ENCODE assay signal across 1 cellular context in the genomic region with DNA sequence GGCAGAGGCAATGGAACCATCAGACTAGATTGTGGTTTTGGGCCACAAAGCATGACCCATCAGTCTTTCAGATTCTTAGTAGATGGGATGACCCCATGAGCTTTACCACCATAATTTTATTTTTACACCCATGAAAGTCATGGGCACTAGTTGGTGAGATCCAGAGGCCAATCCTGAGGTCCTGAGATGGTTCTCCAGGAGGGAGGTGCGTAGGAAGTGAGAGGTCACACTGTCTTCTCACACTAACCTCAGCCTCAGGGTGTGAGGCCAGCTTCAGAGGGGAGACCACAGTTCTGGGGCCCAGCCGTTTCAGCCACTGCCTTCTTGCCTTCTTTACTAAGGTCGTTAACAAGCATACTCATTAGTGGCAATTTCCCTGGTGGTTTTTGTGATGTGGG.
TF ChIP-seq lines count a peak whose summit lies in the region.

No MANE protein-coding gene starts in this region.

TF ChIP-seq in GM12878, 131 proteins besides CTCF, POLR2A, EP300 and RAD21 (continued from another document and continues in another):
- TF ChIP-seq, protein P1, sequence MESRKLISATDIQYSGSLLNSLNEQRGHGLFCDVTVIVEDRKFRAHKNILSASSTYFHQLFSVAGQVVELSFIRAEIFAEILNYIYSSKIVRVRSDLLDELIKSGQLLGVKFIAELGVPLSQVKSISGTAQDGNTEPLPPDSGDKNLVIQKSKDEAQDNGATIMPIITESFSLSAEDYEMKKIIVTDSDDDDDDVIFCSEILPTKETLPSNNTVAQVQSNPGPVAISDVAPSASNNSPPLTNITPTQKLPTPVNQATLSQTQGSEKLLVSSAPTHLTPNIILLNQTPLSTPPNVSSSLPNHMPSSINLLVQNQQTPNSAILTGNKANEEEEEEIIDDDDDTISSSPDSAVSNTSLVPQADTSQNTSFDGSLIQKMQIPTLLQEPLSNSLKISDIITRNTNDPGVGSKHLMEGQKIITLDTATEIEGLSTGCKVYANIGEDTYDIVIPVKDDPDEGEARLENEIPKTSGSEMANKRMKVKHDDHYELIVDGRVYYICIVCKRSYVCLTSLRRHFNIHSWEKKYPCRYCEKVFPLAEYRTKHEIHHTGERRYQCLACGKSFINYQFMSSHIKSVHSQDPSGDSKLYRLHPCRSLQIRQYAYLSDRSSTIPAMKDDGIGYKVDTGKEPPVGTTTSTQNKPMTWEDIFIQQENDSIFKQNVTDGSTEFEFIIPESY (IDR thresholded peaks at IDR 0.05): no peak
- no peak for TF ChIP-seq ASH2L (IDR thresholded peaks at IDR 0.05; ENCODE audit: borderline replicate concordance, low read depth)
- peak; percentile 88 for TF ChIP-seq CHD2 (IDR thresholded peaks at IDR 0.05; ENCODE audit: borderline replicate concordance, low read depth, low read length)
- TF ChIP-seq NFYA (IDR thresholded peaks at IDR 0.05; ENCODE audit: borderline replicate concordance, low read depth, low read length): no peak
- no peak for TF ChIP-seq ZBED1 (IDR thresholded peaks at IDR 0.05; ENCODE audit: borderline replicate concordance)
- no peak for TF ChIP-seq ZNF622 (IDR thresholded peaks at IDR 0.05)
- TF ChIP-seq E4F1 (IDR thresholded peaks at IDR 0.05; ENCODE audit: borderline replicate concordance, partially characterized antibody): no peak
- TF ChIP-seq SMARCA5 (IDR thresholded peaks at IDR 0.05): peak; percentile 26
- peak; percentile 100 for TF ChIP-seq MTA2 (IDR thresholded peaks at IDR 0.05; ENCODE audit: low read depth)
- TF ChIP-seq PBX3 (IDR thresholded peaks at IDR 0.05; ENCODE audit: insufficient replicate concordance, low read depth, low read length): peak; percentile 3
- TF ChIP-seq ELK1 (IDR thresholded peaks at IDR 0.05; ENCODE audit: low read depth, low read length): no peak; the same call in 1 of the 2 replicates
- no peak for TF ChIP-seq SREBF1 (IDR thresholded peaks at IDR 0.05; ENCODE audit: low read length)
- TF ChIP-seq, protein P2, sequence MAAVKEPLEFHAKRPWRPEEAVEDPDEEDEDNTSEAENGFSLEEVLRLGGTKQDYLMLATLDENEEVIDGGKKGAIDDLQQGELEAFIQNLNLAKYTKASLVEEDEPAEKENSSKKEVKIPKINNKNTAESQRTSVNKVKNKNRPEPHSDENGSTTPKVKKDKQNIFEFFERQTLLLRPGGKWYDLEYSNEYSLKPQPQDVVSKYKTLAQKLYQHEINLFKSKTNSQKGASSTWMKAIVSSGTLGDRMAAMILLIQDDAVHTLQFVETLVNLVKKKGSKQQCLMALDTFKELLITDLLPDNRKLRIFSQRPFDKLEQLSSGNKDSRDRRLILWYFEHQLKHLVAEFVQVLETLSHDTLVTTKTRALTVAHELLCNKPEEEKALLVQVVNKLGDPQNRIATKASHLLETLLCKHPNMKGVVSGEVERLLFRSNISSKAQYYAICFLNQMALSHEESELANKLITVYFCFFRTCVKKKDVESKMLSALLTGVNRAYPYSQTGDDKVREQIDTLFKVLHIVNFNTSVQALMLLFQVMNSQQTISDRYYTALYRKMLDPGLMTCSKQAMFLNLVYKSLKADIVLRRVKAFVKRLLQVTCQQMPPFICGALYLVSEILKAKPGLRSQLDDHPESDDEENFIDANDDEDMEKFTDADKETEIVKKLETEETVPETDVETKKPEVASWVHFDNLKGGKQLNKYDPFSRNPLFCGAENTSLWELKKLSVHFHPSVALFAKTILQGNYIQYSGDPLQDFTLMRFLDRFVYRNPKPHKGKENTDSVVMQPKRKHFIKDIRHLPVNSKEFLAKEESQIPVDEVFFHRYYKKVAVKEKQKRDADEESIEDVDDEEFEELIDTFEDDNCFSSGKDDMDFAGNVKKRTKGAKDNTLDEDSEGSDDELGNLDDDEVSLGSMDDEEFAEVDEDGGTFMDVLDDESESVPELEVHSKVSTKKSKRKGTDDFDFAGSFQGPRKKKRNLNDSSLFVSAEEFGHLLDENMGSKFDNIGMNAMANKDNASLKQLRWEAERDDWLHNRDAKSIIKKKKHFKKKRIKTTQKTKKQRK (IDR thresholded peaks at IDR 0.05; ENCODE audit: low read depth, low read length): no peak
- TF ChIP-seq HDAC6 (IDR thresholded peaks at IDR 0.05; ENCODE audit: unreplicated experiment): no peak
- TF ChIP-seq ZNF592 (IDR thresholded peaks at IDR 0.05): no peak
- TF ChIP-seq BACH1 (IDR thresholded peaks at IDR 0.05; ENCODE audit: borderline replicate concordance): peak; percentile 91
- TF ChIP-seq, protein P3, sequence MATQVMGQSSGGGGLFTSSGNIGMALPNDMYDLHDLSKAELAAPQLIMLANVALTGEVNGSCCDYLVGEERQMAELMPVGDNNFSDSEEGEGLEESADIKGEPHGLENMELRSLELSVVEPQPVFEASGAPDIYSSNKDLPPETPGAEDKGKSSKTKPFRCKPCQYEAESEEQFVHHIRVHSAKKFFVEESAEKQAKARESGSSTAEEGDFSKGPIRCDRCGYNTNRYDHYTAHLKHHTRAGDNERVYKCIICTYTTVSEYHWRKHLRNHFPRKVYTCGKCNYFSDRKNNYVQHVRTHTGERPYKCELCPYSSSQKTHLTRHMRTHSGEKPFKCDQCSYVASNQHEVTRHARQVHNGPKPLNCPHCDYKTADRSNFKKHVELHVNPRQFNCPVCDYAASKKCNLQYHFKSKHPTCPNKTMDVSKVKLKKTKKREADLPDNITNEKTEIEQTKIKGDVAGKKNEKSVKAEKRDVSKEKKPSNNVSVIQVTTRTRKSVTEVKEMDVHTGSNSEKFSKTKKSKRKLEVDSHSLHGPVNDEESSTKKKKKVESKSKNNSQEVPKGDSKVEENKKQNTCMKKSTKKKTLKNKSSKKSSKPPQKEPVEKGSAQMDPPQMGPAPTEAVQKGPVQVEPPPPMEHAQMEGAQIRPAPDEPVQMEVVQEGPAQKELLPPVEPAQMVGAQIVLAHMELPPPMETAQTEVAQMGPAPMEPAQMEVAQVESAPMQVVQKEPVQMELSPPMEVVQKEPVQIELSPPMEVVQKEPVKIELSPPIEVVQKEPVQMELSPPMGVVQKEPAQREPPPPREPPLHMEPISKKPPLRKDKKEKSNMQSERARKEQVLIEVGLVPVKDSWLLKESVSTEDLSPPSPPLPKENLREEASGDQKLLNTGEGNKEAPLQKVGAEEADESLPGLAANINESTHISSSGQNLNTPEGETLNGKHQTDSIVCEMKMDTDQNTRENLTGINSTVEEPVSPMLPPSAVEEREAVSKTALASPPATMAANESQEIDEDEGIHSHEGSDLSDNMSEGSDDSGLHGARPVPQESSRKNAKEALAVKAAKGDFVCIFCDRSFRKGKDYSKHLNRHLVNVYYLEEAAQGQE (IDR thresholded peaks at IDR 0.05; ENCODE audit: low read depth, low read length): no peak
- peak; percentile 79 for TF ChIP-seq POU2F2 (IDR thresholded peaks at IDR 0.05; ENCODE audit: borderline replicate concordance, low read depth, low read length)
- TF ChIP-seq BMI1 (IDR thresholded peaks at IDR 0.05; ENCODE audit: borderline replicate concordance): peak; percentile 78
- TF ChIP-seq YY1 (IDR thresholded peaks at IDR 0.05; ENCODE audit: low read depth, low read length): no peak
- no peak for TF ChIP-seq ZSCAN29 (IDR thresholded peaks at IDR 0.05)
- TF ChIP-seq EGR1 (IDR thresholded peaks at IDR 0.05; ENCODE audit: borderline replicate concordance in 1 of 2, low read depth in 2 of 2, low read length in 2 of 2): peak in 1 of 2 experiments; percentile 58; a peak in 2 of 3 replicates
- TF ChIP-seq, protein P4, sequence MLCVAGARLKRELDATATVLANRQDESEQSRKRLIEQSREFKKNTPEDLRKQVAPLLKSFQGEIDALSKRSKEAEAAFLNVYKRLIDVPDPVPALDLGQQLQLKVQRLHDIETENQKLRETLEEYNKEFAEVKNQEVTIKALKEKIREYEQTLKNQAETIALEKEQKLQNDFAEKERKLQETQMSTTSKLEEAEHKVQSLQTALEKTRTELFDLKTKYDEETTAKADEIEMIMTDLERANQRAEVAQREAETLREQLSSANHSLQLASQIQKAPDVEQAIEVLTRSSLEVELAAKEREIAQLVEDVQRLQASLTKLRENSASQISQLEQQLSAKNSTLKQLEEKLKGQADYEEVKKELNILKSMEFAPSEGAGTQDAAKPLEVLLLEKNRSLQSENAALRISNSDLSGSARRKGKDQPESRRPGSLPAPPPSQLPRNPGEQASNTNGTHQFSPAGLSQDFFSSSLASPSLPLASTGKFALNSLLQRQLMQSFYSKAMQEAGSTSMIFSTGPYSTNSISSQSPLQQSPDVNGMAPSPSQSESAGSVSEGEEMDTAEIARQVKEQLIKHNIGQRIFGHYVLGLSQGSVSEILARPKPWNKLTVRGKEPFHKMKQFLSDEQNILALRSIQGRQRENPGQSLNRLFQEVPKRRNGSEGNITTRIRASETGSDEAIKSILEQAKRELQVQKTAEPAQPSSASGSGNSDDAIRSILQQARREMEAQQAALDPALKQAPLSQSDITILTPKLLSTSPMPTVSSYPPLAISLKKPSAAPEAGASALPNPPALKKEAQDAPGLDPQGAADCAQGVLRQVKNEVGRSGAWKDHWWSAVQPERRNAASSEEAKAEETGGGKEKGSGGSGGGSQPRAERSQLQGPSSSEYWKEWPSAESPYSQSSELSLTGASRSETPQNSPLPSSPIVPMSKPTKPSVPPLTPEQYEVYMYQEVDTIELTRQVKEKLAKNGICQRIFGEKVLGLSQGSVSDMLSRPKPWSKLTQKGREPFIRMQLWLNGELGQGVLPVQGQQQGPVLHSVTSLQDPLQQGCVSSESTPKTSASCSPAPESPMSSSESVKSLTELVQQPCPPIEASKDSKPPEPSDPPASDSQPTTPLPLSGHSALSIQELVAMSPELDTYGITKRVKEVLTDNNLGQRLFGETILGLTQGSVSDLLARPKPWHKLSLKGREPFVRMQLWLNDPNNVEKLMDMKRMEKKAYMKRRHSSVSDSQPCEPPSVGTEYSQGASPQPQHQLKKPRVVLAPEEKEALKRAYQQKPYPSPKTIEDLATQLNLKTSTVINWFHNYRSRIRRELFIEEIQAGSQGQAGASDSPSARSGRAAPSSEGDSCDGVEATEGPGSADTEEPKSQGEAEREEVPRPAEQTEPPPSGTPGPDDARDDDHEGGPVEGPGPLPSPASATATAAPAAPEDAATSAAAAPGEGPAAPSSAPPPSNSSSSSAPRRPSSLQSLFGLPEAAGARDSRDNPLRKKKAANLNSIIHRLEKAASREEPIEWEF (IDR thresholded peaks at IDR 0.05; ENCODE audit: insufficient replicate concordance, low read depth, low read length): peak; percentile 71
- no peak for TF ChIP-seq SUPT20H (IDR thresholded peaks at IDR 0.05; ENCODE audit: borderline replicate concordance, control insufficient read depth, low read depth, low read length)
- peak; percentile 98 for TF ChIP-seq IKZF2 (IDR thresholded peaks at IDR 0.05)
